Comparison of ENCODE assay signal across 1 cellular context in the genomic region with DNA sequence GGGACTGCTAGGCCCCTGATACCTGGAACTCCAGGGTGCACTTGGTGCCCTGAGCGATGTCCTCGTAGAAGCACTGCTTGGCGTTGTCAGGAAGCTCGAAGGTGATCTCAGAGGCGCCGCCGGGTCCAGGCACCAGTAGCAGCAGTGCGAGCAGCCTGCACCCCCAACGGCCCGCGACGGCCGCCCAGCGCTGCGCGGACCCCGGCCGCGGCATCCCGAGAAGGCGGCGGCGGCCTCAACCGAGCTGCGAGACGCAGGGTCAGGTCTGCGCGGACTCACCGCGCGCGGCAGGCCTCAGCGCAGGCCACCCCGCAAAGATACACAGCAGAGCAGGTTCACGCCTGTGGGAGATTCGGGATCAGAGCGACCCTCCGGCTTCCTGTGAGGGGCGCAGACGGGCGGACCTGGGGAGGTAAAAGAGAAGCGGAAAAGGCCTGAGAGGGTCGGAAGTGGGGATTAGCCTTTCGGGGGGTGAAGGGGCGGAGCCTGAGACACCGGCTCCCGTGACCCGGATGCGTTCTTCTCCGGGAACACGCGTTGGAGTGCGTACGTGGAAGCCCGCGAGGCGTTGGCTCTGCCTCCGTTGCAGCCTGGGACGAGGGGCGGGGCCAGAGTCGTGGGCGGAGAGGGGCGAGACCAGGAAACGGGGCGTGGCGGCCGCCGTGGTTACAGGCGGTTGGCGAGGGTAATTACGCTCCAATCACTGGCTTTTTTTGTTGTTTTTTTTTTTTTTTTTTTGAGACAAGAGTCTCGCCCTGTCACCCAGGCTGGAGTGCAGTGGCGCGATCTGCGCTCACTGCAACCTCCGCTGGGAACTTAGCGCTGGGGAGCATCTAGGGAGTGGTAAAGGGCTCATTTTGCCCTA.
A peak's percentile ranks its signal among the peaks of the same experiment; 100 is the strongest.
TF ChIP-seq lines count a peak whose summit lies in the region.

Gene TMED7, minus strand, starts transcription at position 458 of the 865 bp plus-strand sequence. Its CDS starts 244 bp downstream, at position 214.

TF ChIP-seq in K562, 482 proteins besides CTCF, POLR2A, EP300 and RAD21 (continued from another document and continues in another):
- TF ChIP-seq BHLHE40 (IDR thresholded peaks at IDR 0.05; ENCODE audit: low read length) (peak; percentile 87), ZKSCAN1 (IDR thresholded peaks at IDR 0.05; ENCODE audit: low read depth, low read length) (no peak), NR2F6 (CRISPR knock-in tag; IDR thresholded peaks at IDR 0.05) (no peak), CREB3 (tag; conservative IDR thresholded peaks at IDR 0.05; ENCODE audit: low read depth) (no peak), TRIM24 (IDR thresholded peaks at IDR 0.05) (no peak; a peak in 1 of 4 replicates), RBM15 (IDR thresholded peaks at IDR 0.05; ENCODE audit: insufficient read depth, low read length) (no peak), PRMT5 (CRISPR knock-in tag; IDR thresholded peaks at IDR 0.05) (no peak), ELF2 (CRISPR knock-in tag; IDR thresholded peaks at IDR 0.05) (no peak), RBM25 (IDR thresholded peaks at IDR 0.05; ENCODE audit: low read depth, low read length, severe bottlenecking) (no peak), KLF6 (CRISPR knock-in tag; IDR thresholded peaks at IDR 0.05; ENCODE audit: borderline replicate concordance) (peak; percentile 89; the same call in 1 of the 2 replicates), E2F3 (CRISPR knock-in tag; IDR thresholded peaks at IDR 0.05) (no peak), NBN (IDR thresholded peaks at IDR 0.05; ENCODE audit: low read depth) (0 out of 2 replicates have a peak, but pooled peaks have one; percentile 49), ETV5 (CRISPR knock-in tag; IDR thresholded peaks at IDR 0.05; ENCODE audit: low read depth) (peak; percentile 67), BACH1 (tag; IDR thresholded peaks at IDR 0.05) (no peak; the same call in 1 of the 2 replicates), NR1H2 (CRISPR knock-in tag; IDR thresholded peaks at IDR 0.05) (no peak), TFAM (CRISPR knock-in tag; conservative IDR thresholded peaks at IDR 0.05) (no peak), POLR2AphosphoS2 (IDR thresholded peaks at IDR 0.05; ENCODE audit: low read length) (no peak), NCOA6 (IDR thresholded peaks at IDR 0.05) (no peak), NFE2 (IDR thresholded peaks at IDR 0.05; ENCODE audit: low read depth) (0 out of 2 replicates have a peak, but pooled peaks have one; percentile 2), PBX2 (CRISPR knock-in tag; IDR thresholded peaks at IDR 0.05; ENCODE audit: low read depth) (no peak), PBX2 (tag; conservative IDR thresholded peaks at IDR 0.05; ENCODE audit: low read depth) (no peak), CXXC5 (CRISPR knock-in tag; IDR thresholded peaks at IDR 0.05) (peak; percentile 92), ATF3 (IDR thresholded peaks at IDR 0.05) (no peak), ATF3 (CRISPR knock-in tag; conservative IDR thresholded peaks at IDR 0.05) (no peak; the same call in 1 of the 2 replicates), MEF2D (tag; conservative IDR thresholded peaks at IDR 0.05; ENCODE audit: low read depth) (no peak), NELFE (IDR thresholded peaks at IDR 0.05; ENCODE audit: insufficient read depth, insufficient read length) (no peak), PREB (CRISPR knock-in tag; IDR thresholded peaks at IDR 0.05) (no peak), MECOM (CRISPR knock-in tag; IDR thresholded peaks at IDR 0.05) (no peak), FOS (IDR thresholded peaks at IDR 0.05; ENCODE audit: extremely low read depth, insufficient read length) (no peak), RBM34 (IDR thresholded peaks at IDR 0.05; ENCODE audit: borderline replicate concordance, insufficient read depth, low read length) (no peak), PHF21A (IDR thresholded peaks at IDR 0.05; ENCODE audit: borderline replicate concordance, low read depth) (0 out of 2 replicates have a peak, but pooled peaks have one; percentile 34), ZNF695 (CRISPR knock-in tag; IDR thresholded peaks at IDR 0.05) (no peak)
- TF ChIP-seq, protein P1, sequence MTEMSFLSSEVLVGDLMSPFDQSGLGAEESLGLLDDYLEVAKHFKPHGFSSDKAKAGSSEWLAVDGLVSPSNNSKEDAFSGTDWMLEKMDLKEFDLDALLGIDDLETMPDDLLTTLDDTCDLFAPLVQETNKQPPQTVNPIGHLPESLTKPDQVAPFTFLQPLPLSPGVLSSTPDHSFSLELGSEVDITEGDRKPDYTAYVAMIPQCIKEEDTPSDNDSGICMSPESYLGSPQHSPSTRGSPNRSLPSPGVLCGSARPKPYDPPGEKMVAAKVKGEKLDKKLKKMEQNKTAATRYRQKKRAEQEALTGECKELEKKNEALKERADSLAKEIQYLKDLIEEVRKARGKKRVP (CRISPR knock-in tag; IDR thresholded peaks at IDR 0.05): no peak
- TF ChIP-seq, protein P2, sequence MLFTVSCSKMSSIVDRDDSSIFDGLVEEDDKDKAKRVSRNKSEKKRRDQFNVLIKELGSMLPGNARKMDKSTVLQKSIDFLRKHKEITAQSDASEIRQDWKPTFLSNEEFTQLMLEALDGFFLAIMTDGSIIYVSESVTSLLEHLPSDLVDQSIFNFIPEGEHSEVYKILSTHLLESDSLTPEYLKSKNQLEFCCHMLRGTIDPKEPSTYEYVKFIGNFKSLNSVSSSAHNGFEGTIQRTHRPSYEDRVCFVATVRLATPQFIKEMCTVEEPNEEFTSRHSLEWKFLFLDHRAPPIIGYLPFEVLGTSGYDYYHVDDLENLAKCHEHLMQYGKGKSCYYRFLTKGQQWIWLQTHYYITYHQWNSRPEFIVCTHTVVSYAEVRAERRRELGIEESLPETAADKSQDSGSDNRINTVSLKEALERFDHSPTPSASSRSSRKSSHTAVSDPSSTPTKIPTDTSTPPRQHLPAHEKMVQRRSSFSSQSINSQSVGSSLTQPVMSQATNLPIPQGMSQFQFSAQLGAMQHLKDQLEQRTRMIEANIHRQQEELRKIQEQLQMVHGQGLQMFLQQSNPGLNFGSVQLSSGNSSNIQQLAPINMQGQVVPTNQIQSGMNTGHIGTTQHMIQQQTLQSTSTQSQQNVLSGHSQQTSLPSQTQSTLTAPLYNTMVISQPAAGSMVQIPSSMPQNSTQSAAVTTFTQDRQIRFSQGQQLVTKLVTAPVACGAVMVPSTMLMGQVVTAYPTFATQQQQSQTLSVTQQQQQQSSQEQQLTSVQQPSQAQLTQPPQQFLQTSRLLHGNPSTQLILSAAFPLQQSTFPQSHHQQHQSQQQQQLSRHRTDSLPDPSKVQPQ (CRISPR knock-in tag; IDR thresholded peaks at IDR 0.05; ENCODE audit: borderline replicate concordance): no peak
- TF ChIP-seq, protein P3, sequence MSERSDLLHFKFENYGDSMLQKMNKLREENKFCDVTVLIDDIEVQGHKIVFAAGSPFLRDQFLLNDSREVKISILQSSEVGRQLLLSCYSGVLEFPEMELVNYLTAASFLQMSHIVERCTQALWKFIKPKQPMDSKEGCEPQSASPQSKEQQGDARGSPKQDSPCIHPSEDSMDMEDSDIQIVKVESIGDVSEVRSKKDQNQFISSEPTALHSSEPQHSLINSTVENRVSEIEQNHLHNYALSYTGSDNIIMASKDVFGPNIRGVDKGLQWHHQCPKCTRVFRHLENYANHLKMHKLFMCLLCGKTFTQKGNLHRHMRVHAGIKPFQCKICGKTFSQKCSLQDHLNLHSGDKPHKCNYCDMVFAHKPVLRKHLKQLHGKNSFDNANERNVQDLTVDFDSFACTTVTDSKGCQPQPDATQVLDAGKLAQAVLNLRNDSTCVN (CRISPR knock-in tag; IDR thresholded peaks at IDR 0.05): no peak
- TF ChIP-seq, protein P4, sequence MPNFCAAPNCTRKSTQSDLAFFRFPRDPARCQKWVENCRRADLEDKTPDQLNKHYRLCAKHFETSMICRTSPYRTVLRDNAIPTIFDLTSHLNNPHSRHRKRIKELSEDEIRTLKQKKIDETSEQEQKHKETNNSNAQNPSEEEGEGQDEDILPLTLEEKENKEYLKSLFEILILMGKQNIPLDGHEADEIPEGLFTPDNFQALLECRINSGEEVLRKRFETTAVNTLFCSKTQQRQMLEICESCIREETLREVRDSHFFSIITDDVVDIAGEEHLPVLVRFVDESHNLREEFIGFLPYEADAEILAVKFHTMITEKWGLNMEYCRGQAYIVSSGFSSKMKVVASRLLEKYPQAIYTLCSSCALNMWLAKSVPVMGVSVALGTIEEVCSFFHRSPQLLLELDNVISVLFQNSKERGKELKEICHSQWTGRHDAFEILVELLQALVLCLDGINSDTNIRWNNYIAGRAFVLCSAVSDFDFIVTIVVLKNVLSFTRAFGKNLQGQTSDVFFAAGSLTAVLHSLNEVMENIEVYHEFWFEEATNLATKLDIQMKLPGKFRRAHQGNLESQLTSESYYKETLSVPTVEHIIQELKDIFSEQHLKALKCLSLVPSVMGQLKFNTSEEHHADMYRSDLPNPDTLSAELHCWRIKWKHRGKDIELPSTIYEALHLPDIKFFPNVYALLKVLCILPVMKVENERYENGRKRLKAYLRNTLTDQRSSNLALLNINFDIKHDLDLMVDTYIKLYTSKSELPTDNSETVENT (CRISPR knock-in tag; IDR thresholded peaks at IDR 0.05): peak; percentile 28; the same call in 1 of the 2 replicates
- TF ChIP-seq, protein P5, sequence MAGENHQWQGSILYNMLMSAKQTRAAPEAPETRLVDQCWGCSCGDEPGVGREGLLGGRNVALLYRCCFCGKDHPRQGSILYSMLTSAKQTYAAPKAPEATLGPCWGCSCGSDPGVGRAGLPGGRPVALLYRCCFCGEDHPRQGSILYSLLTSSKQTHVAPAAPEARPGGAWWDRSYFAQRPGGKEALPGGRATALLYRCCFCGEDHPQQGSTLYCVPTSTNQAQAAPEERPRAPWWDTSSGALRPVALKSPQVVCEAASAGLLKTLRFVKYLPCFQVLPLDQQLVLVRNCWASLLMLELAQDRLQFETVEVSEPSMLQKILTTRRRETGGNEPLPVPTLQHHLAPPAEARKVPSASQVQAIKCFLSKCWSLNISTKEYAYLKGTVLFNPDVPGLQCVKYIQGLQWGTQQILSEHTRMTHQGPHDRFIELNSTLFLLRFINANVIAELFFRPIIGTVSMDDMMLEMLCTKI (IDR thresholded peaks at IDR 0.05; ENCODE audit: partially characterized antibody): no peak
